ENCODE assay signal across 1 cellular context in genomic region chr2:74856004-74856578, GRCh38.
A peak's percentile ranks its signal among the peaks of the same experiment; 100 is the strongest.
TF ChIP-seq lines count a peak whose summit lies in the region.

No MANE protein-coding gene starts in this region.

TF ChIP-seq in K562, 482 proteins besides CTCF, POLR2A, EP300 and RAD21:
- TF ChIP-seq FOXA3 (CRISPR knock-in tag; conservative IDR thresholded peaks at IDR 0.05 in 1 of 2, IDR thresholded peaks at IDR 0.05 in 1 of 2) (peak in 1 of 2 experiments; percentile 37; a peak in 1 of 4 replicates), MEIS2 (IDR thresholded peaks at IDR 0.05; ENCODE audit: partially characterized antibody) (peak; percentile 39), THAP12 (CRISPR knock-in tag; IDR thresholded peaks at IDR 0.05) (no peak)
- TF ChIP-seq, protein P1, sequence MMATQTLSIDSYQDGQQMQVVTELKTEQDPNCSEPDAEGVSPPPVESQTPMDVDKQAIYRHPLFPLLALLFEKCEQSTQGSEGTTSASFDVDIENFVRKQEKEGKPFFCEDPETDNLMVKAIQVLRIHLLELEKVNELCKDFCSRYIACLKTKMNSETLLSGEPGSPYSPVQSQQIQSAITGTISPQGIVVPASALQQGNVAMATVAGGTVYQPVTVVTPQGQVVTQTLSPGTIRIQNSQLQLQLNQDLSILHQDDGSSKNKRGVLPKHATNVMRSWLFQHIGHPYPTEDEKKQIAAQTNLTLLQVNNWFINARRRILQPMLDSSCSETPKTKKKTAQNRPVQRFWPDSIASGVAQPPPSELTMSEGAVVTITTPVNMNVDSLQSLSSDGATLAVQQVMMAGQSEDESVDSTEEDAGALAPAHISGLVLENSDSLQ (IDR thresholded peaks at IDR 0.05), result 0 out of 2 replicates have a peak, but pooled peaks have one; percentile 43
- TF ChIP-seq, protein P2, sequence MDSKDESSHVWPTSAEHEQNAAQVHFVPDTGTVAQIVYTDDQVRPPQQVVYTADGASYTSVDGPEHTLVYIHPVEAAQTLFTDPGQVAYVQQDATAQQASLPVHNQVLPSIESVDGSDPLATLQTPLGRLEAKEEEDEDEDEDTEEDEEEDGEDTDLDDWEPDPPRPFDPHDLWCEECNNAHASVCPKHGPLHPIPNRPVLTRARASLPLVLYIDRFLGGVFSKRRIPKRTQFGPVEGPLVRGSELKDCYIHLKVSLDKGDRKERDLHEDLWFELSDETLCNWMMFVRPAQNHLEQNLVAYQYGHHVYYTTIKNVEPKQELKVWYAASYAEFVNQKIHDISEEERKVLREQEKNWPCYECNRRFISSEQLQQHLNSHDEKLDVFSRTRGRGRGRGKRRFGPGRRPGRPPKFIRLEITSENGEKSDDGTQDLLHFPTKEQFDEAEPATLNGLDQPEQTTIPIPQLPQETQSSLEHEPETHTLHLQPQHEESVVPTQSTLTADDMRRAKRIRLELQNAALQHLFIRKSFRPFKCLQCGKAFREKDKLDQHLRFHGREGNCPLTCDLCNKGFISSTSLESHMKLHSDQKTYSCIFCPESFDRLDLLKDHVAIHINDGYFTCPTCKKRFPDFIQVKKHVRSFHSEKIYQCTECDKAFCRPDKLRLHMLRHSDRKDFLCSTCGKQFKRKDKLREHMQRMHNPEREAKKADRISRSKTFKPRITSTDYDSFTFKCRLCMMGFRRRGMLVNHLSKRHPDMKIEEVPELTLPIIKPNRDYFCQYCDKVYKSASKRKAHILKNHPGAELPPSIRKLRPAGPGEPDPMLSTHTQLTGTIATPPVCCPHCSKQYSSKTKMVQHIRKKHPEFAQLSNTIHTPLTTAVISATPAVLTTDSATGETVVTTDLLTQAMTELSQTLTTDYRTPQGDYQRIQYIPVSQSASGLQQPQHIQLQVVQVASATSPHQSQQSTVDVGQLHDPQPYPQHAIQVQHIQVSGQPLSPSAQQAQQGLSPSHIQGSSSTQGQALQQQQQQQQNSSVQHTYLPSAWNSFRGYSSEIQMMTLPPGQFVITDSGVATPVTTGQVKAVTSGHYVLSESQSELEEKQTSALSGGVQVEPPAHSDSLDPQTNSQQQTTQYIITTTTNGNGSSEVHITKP (IDR thresholded peaks at IDR 0.05; ENCODE audit: partially characterized antibody), result no peak
